Comparison of ENCODE assay signal across 34 cellular contexts in the genomic region with DNA sequence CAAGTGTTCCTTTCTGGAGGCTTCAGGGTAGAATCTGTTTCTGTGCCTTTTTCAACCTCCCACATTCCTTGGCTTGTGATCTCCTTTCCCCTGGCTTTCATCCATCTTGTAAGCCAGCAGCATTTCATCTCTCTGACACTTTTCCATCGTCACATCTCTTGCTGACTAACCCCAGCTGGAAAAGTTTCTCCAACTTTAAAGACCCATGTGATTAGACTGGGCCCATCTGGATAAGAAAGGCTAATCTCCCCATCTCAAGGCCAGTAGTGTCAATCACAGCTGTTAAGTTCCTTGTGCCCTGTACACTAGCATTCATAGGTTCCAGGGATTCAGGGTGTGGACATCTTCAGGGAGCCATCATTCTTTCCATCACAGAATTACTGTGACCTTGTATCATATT.
DNase-seq lines count a peak whose midpoint lies in the region; ATAC-seq, FAIRE-seq and TF ChIP-seq lines count a peak whose summit lies in the region.
"Had no signal": no experiment of that assay in that cellular context is flagged by ENCODE, and none has a peak within 500 bp of the region (broad histone marks: within the 10 kb centered on the region; RNA-seq: fewer than 3 reads in every experiment).

No MANE protein-coding gene starts in this region.

- TF ChIP-seq POLR2A in gastroesophageal sphincter (IDR thresholded peaks at IDR 0.05) (no peak), H54 (IDR thresholded peaks at IDR 0.05; ENCODE audit: low read depth, low read length) (no peak)

- FAIRE-seq in H54 (lab: Jason Lieb, UNC), result no peak
- FAIRE-seq: A549, GM12891, RCC 7860 had no signal

- 0 to 17% methylated on average over 1 of the region's 1 CpG for WGBS in gastroesophageal sphincter (ENCODE audit: low coverage in 1 of 2), 2 donors

- no peaks in the 10 kb centered on the region for H3K36me3 ChIP-seq in right atrium auricular region
- H3K36me3 ChIP-seq in gastroesophageal sphincter, result no peaks in the 10 kb centered on the region
- H3K36me3 ChIP-seq: BE2C, right lobe of liver, SJSA1, uterus had no signal

- H3K4me3 ChIP-seq in right atrium auricular region (no peak overlapping the region), choroid plexus epithelial cell (ENCODE audit: low read depth, low read length) (no peak overlapping the region), gastroesophageal sphincter (no peak overlapping the region)
- H3K4me3 ChIP-seq: A549, right lobe of liver, SJSA1, uterus had no signal

- ATAC-seq in left ventricle myocardium superior (peak; percentile 41), gastroesophageal sphincter (peak; percentile 52), HG02678 (IDR thresholded peaks at IDR 0.05; ENCODE audit: unreplicated experiment) (no peak), HG02588 (IDR thresholded peaks at IDR 0.05; ENCODE audit: unreplicated experiment) (no peak)
- ATAC-seq: A549; CD8-positive, alpha-beta T cell; esophagus mucosa; left lobe of liver; right lobe of liver; stimulated activated naive CD8-positive, alpha-beta T cell treated with anti-CD3 and anti-CD28 coated beads, Interleukin-15, amount 100 ng/mL, for 72 hours; WTC11 had no signal

- no peak overlapping the region for H3K27ac ChIP-seq in right atrium auricular region
- no peak overlapping the region for H3K27ac ChIP-seq in gastroesophageal sphincter
- H3K27ac ChIP-seq: A549, right lobe of liver, SJSA1, uterus had no signal

- H3K9me3 ChIP-seq in right atrium auricular region, result no peaks in the 10 kb centered on the region
- H3K9me3 ChIP-seq in gastroesophageal sphincter, result no peaks in the 10 kb centered on the region
- H3K9me3 ChIP-seq: A549, BE2C, right lobe of liver, SJSA1, uterus had no signal

- H3K4me1 ChIP-seq in right atrium auricular region (no peaks in the 10 kb centered on the region), gastroesophageal sphincter (no peaks in the 10 kb centered on the region)
- H3K4me1 ChIP-seq: A549, BE2C, SJSA1, uterus had no signal

- intact Hi-C loops in left ventricle myocardium superior (cut with micrococcal nuclease), result no loop called here

- no peak for TF ChIP-seq EP300 in gastroesophageal sphincter (IDR thresholded peaks at IDR 0.05)

- TF ChIP-seq CTCF in right atrium auricular region (IDR thresholded peaks at IDR 0.05) (no peak), choroid plexus epithelial cell (conservative IDR thresholded peaks at IDR 0.05; ENCODE audit: low read depth, low read length) (no peak), gastroesophageal sphincter (IDR thresholded peaks at IDR 0.05) (no peak)

- H3K27me3 ChIP-seq in right atrium auricular region, result no peaks in the 10 kb centered on the region
- no peaks in the 10 kb centered on the region for H3K27me3 ChIP-seq in gastroesophageal sphincter
- H3K27me3 ChIP-seq: BE2C, right lobe of liver, SJSA1, uterus had no signal

- DNase-seq in left ventricle myocardium superior (no peak), right atrium auricular region (ENCODE audit: low spot score) (no peak), choroid plexus epithelial cell (ENCODE audit: low read depth) (peak; percentile 5), SHP77 treated with DMSO at 0.1 percent for 48 hours (lab: John Stamatoyannopoulos, UW) (no peak), H54 (ENCODE audit: insufficient read length, low spot score) (no peak)
- DNase-seq: activated CD4-positive, alpha-beta T cell treated with anti-CD3 and anti-CD28 coated beads, Interleukin-2, amount 10 ng/mL, durations not matched to agents 7 days and 5 days; activated gamma-delta T cell; activated naive CD8-positive, alpha-beta T cell treated with anti-CD3 and anti-CD28 coated beads, Interleukin-2, amount 10 ng/mL, durations not matched to agents 7 days and 5 days; activated T-cell treated with anti-CD3 and anti-CD28 coated beads, Interleukin-2, amount 50 U/mL, for 24 hours; BE2C; CD8-positive, alpha-beta T cell; dermis blood vessel endothelial cell; immature natural killer cell; Karpas-422; MV-4-11; NCI-H1436; NCI-H2081 treated with DMSO at 0.1 percent for 48 hours; NCI-H226; NCI-H774; right lobe of liver; stimulated activated CD4-positive, alpha-beta T cell treated with anti-CD3 and anti-CD28 coated beads, Interleukin-12 subunit alpha, Interleukin-12 subunit beta, amount 100 ng/mL, for 4 hours; stimulated activated CD4-positive, alpha-beta T cell treated with anti-CD3 and anti-CD28 coated beads, Interleukin-2, amount 100 ng/mL, for 48 hours; stimulated activated naive CD8-positive, alpha-beta T cell treated with anti-CD3 and anti-CD28 coated beads, Interleukin-15, amount 100 ng/mL, for 72 hours; uterus had no signal

Comparison
In these comparisons a context has a peak if more than half of its experiments do, and no peak if none do; other contexts are left out.
1. ATAC-seq: peak in left ventricle myocardium superior (single experiment) and gastroesophageal sphincter (single experiment); none in HG02678 (single experiment) and HG02588 (single experiment).